ENCODE assay signal across 8 cellular contexts in the genomic region with DNA sequence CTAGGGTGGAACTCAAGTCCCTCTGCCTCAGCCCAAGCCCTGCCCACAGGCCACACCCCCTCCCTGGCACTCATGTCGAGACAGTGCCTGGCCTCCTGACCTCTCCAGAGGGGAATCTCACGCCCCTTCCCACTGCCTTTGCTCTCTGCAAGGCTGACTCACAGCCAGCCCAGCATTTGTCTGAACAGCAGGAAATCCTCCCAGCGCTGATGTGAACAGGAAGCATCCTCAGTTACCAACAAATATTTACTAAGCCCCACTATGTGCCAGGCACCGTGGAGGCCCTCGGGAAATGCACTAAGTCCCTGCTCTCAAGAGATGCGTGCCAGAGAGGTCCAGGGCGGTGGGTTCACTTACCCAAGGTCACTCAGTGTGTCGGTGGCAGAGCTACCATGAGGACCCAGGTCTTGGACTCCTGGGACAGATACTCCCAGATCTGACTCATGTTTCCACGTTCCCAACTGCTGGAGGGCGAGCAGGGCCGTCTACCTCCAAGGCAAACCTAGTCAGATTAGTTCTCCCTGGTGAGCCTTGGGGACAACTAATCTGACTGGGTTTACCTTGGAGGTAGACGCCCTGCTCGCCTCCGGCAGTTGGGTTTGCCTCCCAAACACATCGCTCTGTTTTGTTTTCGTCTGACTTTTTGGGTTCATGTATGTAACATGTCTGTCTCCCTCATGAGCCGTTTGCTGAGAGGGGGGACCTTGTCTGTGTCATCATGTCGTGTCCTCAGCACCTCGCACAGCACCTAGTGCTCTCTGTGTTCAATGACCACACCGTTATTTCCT. TPM values are rescaled to one million over a fixed set of nuclear protein-coding genes. Genes with fewer than 3 reads are reported as not detected.
DNase-seq lines count a peak whose midpoint lies in the region; ATAC-seq and TF ChIP-seq lines count a peak whose summit lies in the region.

No MANE protein-coding gene starts in this region.

- no peaks in the 10 kb centered on the region for H3K79me1 ChIP-seq in H9 (ENCODE audit: insufficient read depth, low read depth, low read length, poor library complexity, severe bottlenecking)

- no peak overlapping the region for H3K4me3 ChIP-seq in stomach

- no peak overlapping the region for H3K4me2 ChIP-seq in H9 (ENCODE audit: insufficient read depth, insufficient read length, low read length)

- H3K9me3 ChIP-seq in H9 (ENCODE audit: control insufficient read depth, low read depth, low read length) (no peaks in the 10 kb centered on the region), stomach (no peaks in the 10 kb centered on the region)

- no peak overlapping the region for H2BK5ac ChIP-seq in H9 (ENCODE audit: insufficient read length, low read length)

- H2BK12ac ChIP-seq in H9 (ENCODE audit: insufficient read length, low read depth, low read length), result no peak overlapping the region

- H3K18ac ChIP-seq in H9 (ENCODE audit: insufficient read length, low read depth, low read length), result no peak overlapping the region

- intact Hi-C loops in MCF 10A (cut with micrococcal nuclease), result no loop called here
- intact Hi-C loops in stomach (cut with DNase I; ENCODE audit: low total_unique reads), result no loop called here

- no peak overlapping the region; the same call in 1 of the 2 replicates for H3K14ac ChIP-seq in H9 (ENCODE audit: insufficient read depth, low read length)

- H3K4me1 Mint-ChIP-seq in H9 (peaks cover 54 to 64% of the 10 kb centered on the region in 2 experiments), MCF 10A (ENCODE audit: insufficient read depth, unreplicated experiment) (peaks cover 33% of the 10 kb centered on the region), glutamatergic neuron (ENCODE audit: low read depth, unreplicated experiment) (no peaks in the 10 kb centered on the region)

- H3K9me3 Mint-ChIP-seq in H9 (peaks cover 0 to 4% of the 10 kb centered on the region in 2 experiments; a peak in 1 of 5 replicates), MCF 10A (ENCODE audit: unreplicated experiment) (no peaks in the 10 kb centered on the region), glutamatergic neuron (ENCODE audit: unreplicated experiment) (peaks cover 2% of the 10 kb centered on the region)

- H3K27me3 Mint-ChIP-seq in H9 (ENCODE audit: low read depth), result no peaks in the 10 kb centered on the region
- H3K27me3 Mint-ChIP-seq in MCF 10A (ENCODE audit: insufficient read depth, unreplicated experiment), result no peaks in the 10 kb centered on the region
- H3K27me3 Mint-ChIP-seq in glutamatergic neuron (ENCODE audit: unreplicated experiment), result peaks cover 7% of the 10 kb centered on the region

- no peak overlapping the region for H2BK120ac ChIP-seq in H9 (ENCODE audit: low read depth, low read length, poor library complexity, severe bottlenecking)

- no peaks in the 10 kb centered on the region for H3K79me2 ChIP-seq in H9 (ENCODE audit: insufficient read depth, low read length)

- H2AFZ ChIP-seq in H9 (ENCODE audit: low read length), result no peak overlapping the region

- H3K36me3 ChIP-seq in stomach, result peaks cover 0 to 3% (median 0%) of the 10 kb centered on the region in 4 donors

- no peak overlapping the region for H4K91ac ChIP-seq in H9 (ENCODE audit: insufficient read length, low read depth, low read length)

- H3K27ac ChIP-seq in H9 (ENCODE audit: insufficient read length, low read depth, low read length), result no peak overlapping the region
- peak overlapping the region; percentile 82 to 92 (median 86) for H3K27ac ChIP-seq in stomach

- no CpG with 5 or more reads among the region's 20 CpGs for WGBS in H9 (ENCODE audit: extremely low coverage, insufficient read length, low lambda C conversion rate)
- 23 to 37% (median 25%) methylated on average over 19 to 20 of the region's 20 CpGs for WGBS in stomach, 5 donors

- no peaks in the 10 kb centered on the region for H4K20me1 ChIP-seq in H9 (ENCODE audit: control insufficient read depth, insufficient read depth, insufficient read length)

- H2AK5ac ChIP-seq in H9 (ENCODE audit: insufficient read length, low read length), result no peak overlapping the region

- BruUV-seq in MCF 10A (replicated peaks; lab: Mats Ljungman, UMichigan), result no TSS peak

- no peak overlapping the region for H3K4ac ChIP-seq in H9 (ENCODE audit: low read depth, low read length)

- H3K27me3 ChIP-seq in H9 (ENCODE audit: insufficient read depth, low read length) (no peaks in the 10 kb centered on the region), stomach (no peaks in the 10 kb centered on the region)

- no peak for TF ChIP-seq POLR2A in stomach (IDR thresholded peaks at IDR 0.05)

- POLR2A ChIA-PET in MCF 10A (lab: Yijun Ruan, JAX), result interaction anchor here (0.6 to 2.7 kb wide), 7 partner anchors 8 to 322 kb away, joined by 3 to 28 read pairs (median 6); a partner anchor contains a TSS

- H2BK20ac ChIP-seq in H9 (ENCODE audit: low read depth, low read length, poor library complexity, severe bottlenecking), result no peak overlapping the region

- no peak overlapping the region for H2BK15ac ChIP-seq in H9 (ENCODE audit: low read depth, low read length)

- no peak for ATAC-seq in GM19328 (IDR thresholded peaks at IDR 0.05; ENCODE audit: unreplicated experiment)

- H3K4me1 ChIP-seq in H9 (ENCODE audit: insufficient read depth, low read length) (peaks cover 18% of the 10 kb centered on the region; the same call in 1 of the 2 replicates), stomach (peaks cover 72 to 80% (median 76%) of the 10 kb centered on the region in 4 donors)

- peaks cover 0 to 12% (median 9%) of the 10 kb centered on the region in 3 experiments; a peak in 5 of 7 replicates for H3K36me3 Mint-ChIP-seq in H9 (ENCODE audit: insufficient read depth in 1 of 3, low read depth in 3 of 3)
- H3K36me3 Mint-ChIP-seq in MCF 10A (ENCODE audit: insufficient read depth, unreplicated experiment), result no peaks in the 10 kb centered on the region
- H3K36me3 Mint-ChIP-seq in glutamatergic neuron (ENCODE audit: unreplicated experiment), result peaks cover 4% of the 10 kb centered on the region

- no peaks in the 10 kb centered on the region for H3K23me2 ChIP-seq in H9 (ENCODE audit: insufficient read length, low read depth, low read length, poor library complexity, severe bottlenecking)

- H3K27ac Mint-ChIP-seq in H9 (peak overlapping the region; percentile 38 to 89 (median 86); a peak in 5 of 7 replicates), MCF 10A (ENCODE audit: low read depth, unreplicated experiment) (peak overlapping the region; percentile 83), glutamatergic neuron (ENCODE audit: unreplicated experiment) (no peak overlapping the region)

- H4K5ac ChIP-seq in H9 (ENCODE audit: insufficient read length, low read depth, low read length), result no peak overlapping the region

- no peak overlapping the region for H3T11ph ChIP-seq in H9 (ENCODE audit: low read length)

- H3K9ac ChIP-seq in H9 (ENCODE audit: extremely low read depth, insufficient read length, low read length), result no peak overlapping the region

- no peak overlapping the region for H4K8ac ChIP-seq in H9 (replicated peaks; ENCODE audit: insufficient read length, low read depth, low read length)

- no peak for TF ChIP-seq CTCF in H9 (conservative IDR thresholded peaks at IDR 0.05)
- TF ChIP-seq CTCF in MCF 10A (IDR thresholded peaks at IDR 0.05; ENCODE audit: unreplicated experiment), result no peak
- TF ChIP-seq CTCF in stomach (IDR thresholded peaks at IDR 0.05), result no peak
- TF ChIP-seq CTCF in glutamatergic neuron (IDR thresholded peaks at IDR 0.05; ENCODE audit: partially characterized antibody, unreplicated experiment), result no peak

- H3K23ac ChIP-seq in H9 (ENCODE audit: insufficient read length, low read depth, low read length), result no peak overlapping the region

- H3K4me3 Mint-ChIP-seq in H9 (no peak overlapping the region; a peak in 1 of 5 replicates), MCF 10A (ENCODE audit: unreplicated experiment) (peak overlapping the region; percentile 5), glutamatergic neuron (ENCODE audit: unreplicated experiment) (no peak overlapping the region)

- CTCF ChIA-PET in MCF 10A (lab: Yijun Ruan, JAX), result interaction anchor here (0.7 to 2.3 kb wide), 8 partner anchors 8 to 116 kb away, joined by 3 to 8 read pairs (median 4); a partner anchor contains a TSS

- DNase-seq in H9 (peak; percentile 84), SW 1271 (lab: John Stamatoyannopoulos, UW) (peak; percentile 62 to 81), MCF 10A (ENCODE audit: unreplicated experiment) (peak; percentile 81), kidney tubule cell (ENCODE audit: low spot score) (peak; percentile 87), stomach (peak; percentile 49), glutamatergic neuron (no peak), NCI-H2171 (lab: John Stamatoyannopoulos, UW) (no peak)

- no peak for TF ChIP-seq EP300 in stomach (IDR thresholded peaks at IDR 0.05)

- no peak overlapping the region for H3K56ac ChIP-seq in H9 (ENCODE audit: insufficient read length, low read depth, low read length)

RNA-seq across cellular contexts. Expression of a gene that starts 7.7 kb away (rescaled TPM):
- total RNA-seq in H9 (2021) (19.2 and 22.0 TPM in 2 replicates), MCF 10A (2022) (5.1 and 6.0 TPM in 2 replicates), stomach (100 to 1,000 TPM in 1 of 5 donors, 10 to 100 TPM in 3, 1 to 10 TPM in 1; 2.3 to 165 (median 22.3) TPM), glutamatergic neuron (ENCODE audit: unreplicated experiment) (3.1 TPM)
- polyA plus RNA-seq in stomach, result 10 to 100 TPM; 27.9 to 81.0 (median 53.1) TPM

Comparison
In these comparisons a context has a peak if more than half of its experiments do, and no peak if none do; other contexts are left out.
1. DNase-seq: peak in H9 (single experiment), SW 1271 (2 of 2), MCF 10A (single experiment), kidney tubule cell (single experiment) and stomach (single experiment); none in glutamatergic neuron (single experiment) and NCI-H2171 (single experiment).